Comparison of ENCODE assay signal across 20 cellular contexts in genomic region chr1:226452981-226453380, GRCh38. TPM values are rescaled to one million over a fixed set of nuclear protein-coding genes. Genes with fewer than 3 reads are reported as not detected.
DNase-seq lines count a peak whose midpoint lies in the region; ATAC-seq and TF ChIP-seq lines count a peak whose summit lies in the region.
"Had no signal": no experiment of that assay in that cellular context is flagged by ENCODE, and none has a peak within 500 bp of the region (broad histone marks: within the 10 kb centered on the region; RNA-seq: fewer than 3 reads in every experiment).

No MANE protein-coding gene starts in this region.

- peak overlapping the region; percentile 47 for H2AFZ ChIP-seq in smooth muscle cell (ENCODE audit: low read depth)

- no peak overlapping the region for H3K27ac Mint-ChIP-seq in glutamatergic neuron (ENCODE audit: unreplicated experiment)
- no peak overlapping the region for H3K27ac Mint-ChIP-seq in activated naive CD8-positive, alpha-beta T cell treated with anti-CD3 and anti-CD28 coated beads for 36 hours

- H3K27me3 Mint-ChIP-seq in glutamatergic neuron (ENCODE audit: unreplicated experiment): peaks cover 2% of the 10 kb centered on the region
- no peaks in the 10 kb centered on the region for H3K27me3 Mint-ChIP-seq in activated naive CD8-positive, alpha-beta T cell treated with anti-CD3 and anti-CD28 coated beads for 36 hours

- H3K36me3 Mint-ChIP-seq in glutamatergic neuron (ENCODE audit: unreplicated experiment): no peaks in the 10 kb centered on the region
- H3K36me3 Mint-ChIP-seq in activated naive CD8-positive, alpha-beta T cell treated with anti-CD3 and anti-CD28 coated beads for 36 hours: peaks cover 2% of the 10 kb centered on the region
- H3K36me3 Mint-ChIP-seq: CD4-positive, CD25-positive, alpha-beta regulatory T cell had no signal

- H3K4me1 ChIP-seq in HEK293 (ENCODE audit: control insufficient read depth, insufficient read depth, low read length) (no peaks in the 10 kb centered on the region), smooth muscle cell (ENCODE audit: low read depth) (peaks cover 10% of the 10 kb centered on the region), lower lobe of right lung (no peaks in the 10 kb centered on the region)
- H3K4me1 ChIP-seq: Peyer's patch had no signal

- CTCF ChIA-PET in HEK293 (lab: Yijun Ruan, JAX): interaction anchor here (0.7 to 1.1 kb wide), 4 partner anchors 11 to 31 kb away, joined by 3 to 5 read pairs (median 4); no protein-coding TSS in a partner anchor

- H3K9ac ChIP-seq in smooth muscle cell (ENCODE audit: low read depth): no peak overlapping the region
- H3K9ac ChIP-seq: KMS-11 had no signal

- TF ChIP-seq CTCF in HEK293 (tag by site-specific recombination; IDR thresholded peaks at IDR 0.05): no peak
- TF ChIP-seq CTCF in glutamatergic neuron (IDR thresholded peaks at IDR 0.05; ENCODE audit: partially characterized antibody, unreplicated experiment): no peak
- TF ChIP-seq CTCF in smooth muscle cell (IDR thresholded peaks at IDR 0.05; ENCODE audit: borderline replicate concordance, insufficient read depth, poor library complexity, severe bottlenecking): no peak
- no peak for TF ChIP-seq CTCF in lower lobe of right lung (IDR thresholded peaks at IDR 0.05)

- WGBS in smooth muscle cell (ENCODE audit: low lambda C conversion rate): 55% methylated on average over 3 of the region's 3 CpGs

- H3K27ac ChIP-seq in HEK293 (ENCODE audit: extremely low read depth, low read depth, low read length): no peak overlapping the region
- H3K27ac ChIP-seq in smooth muscle cell (ENCODE audit: low read depth): no peak overlapping the region
- H3K27ac ChIP-seq in lower lobe of right lung: no peak overlapping the region
- H3K27ac ChIP-seq: KMS-11, Peyer's patch had no signal

- H3K4me3 Mint-ChIP-seq in glutamatergic neuron (ENCODE audit: unreplicated experiment): peak overlapping the region; percentile 56
- H3K4me3 Mint-ChIP-seq in activated naive CD8-positive, alpha-beta T cell treated with anti-CD3 and anti-CD28 coated beads for 36 hours: no peak overlapping the region

- peaks cover 2% of the 10 kb centered on the region for H3K9me3 Mint-ChIP-seq in glutamatergic neuron (ENCODE audit: unreplicated experiment)
- H3K9me3 Mint-ChIP-seq in activated naive CD8-positive, alpha-beta T cell treated with anti-CD3 and anti-CD28 coated beads for 36 hours: no peaks in the 10 kb centered on the region

- DNase-seq in NCI-H524 treated with DMSO at 0.1 percent for 48 hours (lab: John Stamatoyannopoulos, UW) (peak; percentile 7), glutamatergic neuron (no peak), smooth muscle cell (lab: John Stamatoyannopoulos, UW; ENCODE audit: unreplicated experiment) (no peak), lower lobe of right lung (no peak)
- no peak for DNase-seq in activated naive CD8-positive, alpha-beta T cell treated with anti-CD3 and anti-CD28 coated beads for 36 hours
- DNase-seq: CD4-positive, CD25-positive, alpha-beta regulatory T cell; DMS 273 treated with DMSO at 0.1 percent for 48 hours; DMS79 treated with DMSO at 0.1 percent for 48 hours; GOT3; HCEC 1CT; IMR-90; MV-4-11; NCI-H1105 treated with DMSO at 0.1 percent for 48 hours; NCI-H1694 treated with DMSO at 0.1 percent for 48 hours; NCI-H2081 treated with DMSO at 0.1 percent for 48 hours; NCI-H774; Peyer's patch had no signal

- no peaks in the 10 kb centered on the region for H3K79me2 ChIP-seq in smooth muscle cell (ENCODE audit: low read depth)

- H3K4me2 ChIP-seq in smooth muscle cell: no peak overlapping the region
- H3K4me2 ChIP-seq: KMS-11 had no signal

- POLR2A ChIA-PET in HEK293 (lab: Yijun Ruan, JAX): no interaction called here

- no peaks in the 10 kb centered on the region for H4K20me1 ChIP-seq in smooth muscle cell (ENCODE audit: low read depth)

- H3K27me3 ChIP-seq in smooth muscle cell (ENCODE audit: low read depth) (no peaks in the 10 kb centered on the region), lower lobe of right lung (ENCODE audit: low read depth) (no peaks in the 10 kb centered on the region)
- H3K27me3 ChIP-seq: Peyer's patch had no signal

- ATAC-seq in GM18873 (IDR thresholded peaks at IDR 0.05; ENCODE audit: low FRiP score, unreplicated experiment): no peak
- ATAC-seq in lower lobe of right lung: no peak

- H3K4me3 ChIP-seq in HEK293 (ENCODE audit: low read depth, low read length): no peak overlapping the region
- H3K4me3 ChIP-seq in smooth muscle cell: no peak overlapping the region
- no peak overlapping the region for H3K4me3 ChIP-seq in lower lobe of right lung
- H3K4me3 ChIP-seq: Peyer's patch had no signal

- H3K9me3 ChIP-seq in HEK293 (ENCODE audit: control insufficient read depth, insufficient read depth, low read depth, low read length): no peaks in the 10 kb centered on the region
- H3K9me3 ChIP-seq in smooth muscle cell (replicated peaks; ENCODE audit: low read depth): no peaks in the 10 kb centered on the region
- H3K9me3 ChIP-seq in lower lobe of right lung: no peaks in the 10 kb centered on the region
- H3K9me3 ChIP-seq: Peyer's patch had no signal

- intact Hi-C loops in lower lobe of right lung (cut with DNase I): no loop called here

- H3K4me1 Mint-ChIP-seq in glutamatergic neuron (ENCODE audit: low read depth, unreplicated experiment): peaks cover 23% of the 10 kb centered on the region
- peaks cover 14% of the 10 kb centered on the region for H3K4me1 Mint-ChIP-seq in activated naive CD8-positive, alpha-beta T cell treated with anti-CD3 and anti-CD28 coated beads for 36 hours

- H3K36me3 ChIP-seq in HEK293 (ENCODE audit: control insufficient read depth in 2 of 2, insufficient read depth in 1 of 2, low read length in 2 of 2): no peaks in the 10 kb centered on the region
- H3K36me3 ChIP-seq in smooth muscle cell (ENCODE audit: low read depth): no peaks in the 10 kb centered on the region
- H3K36me3 ChIP-seq in lower lobe of right lung: no peaks in the 10 kb centered on the region
- H3K36me3 ChIP-seq: Peyer's patch had no signal

- no peaks in the 10 kb centered on the region for H3F3A ChIP-seq in smooth muscle cell (ENCODE audit: low read depth)

TF ChIP-seq in HEK293, 187 proteins besides CTCF, POLR2A, EP300 and RAD21:
- TF ChIP-seq SCRT2 (tag by site-specific recombination; IDR thresholded peaks at IDR 0.05) (no peak), GLIS1 (tag by site-specific recombination; IDR thresholded peaks at IDR 0.05) (peak; percentile 70)
TF ChIP-seq in HEK293: peak in this region for 1.

RNA-seq across cellular contexts. Expression of gene PARP1, which starts 45.1 kb away (rescaled TPM):
- total RNA-seq in glutamatergic neuron (ENCODE audit: unreplicated experiment) (168 TPM), smooth muscle cell (27.4 and 33.2 TPM in 2 replicates), lower lobe of right lung (59.2 TPM)
- 38.5 and 48.4 TPM in 2 replicates for polyA plus RNA-seq in smooth muscle cell
- total RNA-seq in activated naive CD8-positive, alpha-beta T cell treated with anti-CD3 and anti-CD28 coated beads for 36 hours: 100 to 1,000 TPM; 226 to 228 TPM
